In the genomic region with DNA sequence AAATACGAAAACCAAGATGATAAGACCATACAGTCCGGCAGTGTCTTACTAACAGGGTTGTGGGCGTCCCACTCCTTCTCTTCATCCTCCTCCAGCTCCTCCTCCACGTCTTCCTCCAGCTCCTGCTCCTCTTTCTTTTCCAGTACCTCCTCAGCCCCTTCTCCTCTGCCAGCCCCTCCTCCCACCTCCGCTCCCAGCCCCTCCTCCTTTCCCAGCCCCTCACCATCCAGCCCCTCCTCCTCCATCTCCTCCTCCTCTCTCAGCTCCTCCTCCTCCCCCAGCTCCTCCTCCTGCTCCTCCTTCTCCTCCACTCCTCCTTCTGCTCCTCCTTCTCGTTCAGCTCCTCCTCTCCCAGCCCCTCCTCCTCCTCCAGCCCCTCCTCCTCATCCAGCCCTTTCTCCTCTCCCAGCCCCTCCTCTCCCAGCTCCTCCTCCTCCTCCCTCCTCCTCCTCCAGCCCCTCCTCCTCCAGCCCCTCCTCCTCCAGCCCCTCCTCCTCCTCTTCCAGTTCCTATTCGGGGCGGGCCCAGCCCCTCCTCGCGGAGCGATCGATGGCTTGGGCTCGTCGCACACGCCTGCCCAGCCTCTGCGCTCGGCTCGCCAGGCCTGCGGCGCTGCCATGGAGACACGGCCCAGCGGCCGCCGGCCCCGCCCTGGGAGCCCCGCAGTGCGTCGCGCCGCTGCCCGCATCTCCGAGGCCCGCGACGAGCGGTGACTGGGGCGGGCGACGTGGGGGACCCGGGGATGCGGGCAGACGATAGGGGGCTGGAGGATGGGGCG, we compare ENCODE assay signal across 1 cellular context.
TF ChIP-seq lines count a peak whose summit lies in the region.

TSS of gene BRD3OS (plus strand) at position 654 of the 778 bp plus-strand sequence. CDS start 1,267 bp downstream, outside the sequence.

TF ChIP-seq in HepG2, 621 proteins besides CTCF, POLR2A, EP300 and RAD21 (continued from another document and continues in another):
- TF ChIP-seq, protein P1, sequence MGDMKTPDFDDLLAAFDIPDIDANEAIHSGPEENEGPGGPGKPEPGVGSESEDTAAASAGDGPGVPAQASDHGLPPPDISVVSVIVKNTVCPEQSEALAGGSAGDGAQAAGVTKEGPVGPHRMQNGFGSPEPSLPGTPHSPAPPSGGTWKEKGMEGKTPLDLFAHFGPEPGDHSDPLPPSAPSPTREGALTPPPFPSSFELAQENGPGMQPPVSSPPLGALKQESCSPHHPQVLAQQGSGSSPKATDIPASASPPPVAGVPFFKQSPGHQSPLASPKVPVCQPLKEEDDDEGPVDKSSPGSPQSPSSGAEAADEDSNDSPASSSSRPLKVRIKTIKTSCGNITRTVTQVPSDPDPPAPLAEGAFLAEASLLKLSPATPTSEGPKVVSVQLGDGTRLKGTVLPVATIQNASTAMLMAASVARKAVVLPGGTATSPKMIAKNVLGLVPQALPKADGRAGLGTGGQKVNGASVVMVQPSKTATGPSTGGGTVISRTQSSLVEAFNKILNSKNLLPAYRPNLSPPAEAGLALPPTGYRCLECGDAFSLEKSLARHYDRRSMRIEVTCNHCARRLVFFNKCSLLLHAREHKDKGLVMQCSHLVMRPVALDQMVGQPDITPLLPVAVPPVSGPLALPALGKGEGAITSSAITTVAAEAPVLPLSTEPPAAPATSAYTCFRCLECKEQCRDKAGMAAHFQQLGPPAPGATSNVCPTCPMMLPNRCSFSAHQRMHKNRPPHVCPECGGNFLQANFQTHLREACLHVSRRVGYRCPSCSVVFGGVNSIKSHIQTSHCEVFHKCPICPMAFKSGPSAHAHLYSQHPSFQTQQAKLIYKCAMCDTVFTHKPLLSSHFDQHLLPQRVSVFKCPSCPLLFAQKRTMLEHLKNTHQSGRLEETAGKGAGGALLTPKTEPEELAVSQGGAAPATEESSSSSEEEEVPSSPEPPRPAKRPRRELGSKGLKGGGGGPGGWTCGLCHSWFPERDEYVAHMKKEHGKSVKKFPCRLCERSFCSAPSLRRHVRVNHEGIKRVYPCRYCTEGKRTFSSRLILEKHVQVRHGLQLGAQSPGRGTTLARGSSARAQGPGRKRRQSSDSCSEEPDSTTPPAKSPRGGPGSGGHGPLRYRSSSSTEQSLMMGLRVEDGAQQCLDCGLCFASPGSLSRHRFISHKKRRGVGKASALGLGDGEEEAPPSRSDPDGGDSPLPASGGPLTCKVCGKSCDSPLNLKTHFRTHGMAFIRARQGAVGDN (CRISPR knock-in tag; IDR thresholded peaks at IDR 0.05), result peak; percentile 64
- no peak for TF ChIP-seq ISX (CRISPR knock-in tag; conservative IDR thresholded peaks at IDR 0.05)
- TF ChIP-seq ZNF720 (CRISPR knock-in tag; IDR thresholded peaks at IDR 0.05), result no peak
- TF ChIP-seq GTF3A (CRISPR knock-in tag; conservative IDR thresholded peaks at IDR 0.05), result 0 out of 2 replicates have a peak, but pooled peaks have one; percentile 56
- no peak for TF ChIP-seq JDP2 (CRISPR knock-in tag; IDR thresholded peaks at IDR 0.05; ENCODE audit: borderline replicate concordance)
- TF ChIP-seq ZBTB10 (CRISPR knock-in tag; IDR thresholded peaks at IDR 0.05; ENCODE audit: borderline replicate concordance), result no peak
- TF ChIP-seq, protein P2, sequence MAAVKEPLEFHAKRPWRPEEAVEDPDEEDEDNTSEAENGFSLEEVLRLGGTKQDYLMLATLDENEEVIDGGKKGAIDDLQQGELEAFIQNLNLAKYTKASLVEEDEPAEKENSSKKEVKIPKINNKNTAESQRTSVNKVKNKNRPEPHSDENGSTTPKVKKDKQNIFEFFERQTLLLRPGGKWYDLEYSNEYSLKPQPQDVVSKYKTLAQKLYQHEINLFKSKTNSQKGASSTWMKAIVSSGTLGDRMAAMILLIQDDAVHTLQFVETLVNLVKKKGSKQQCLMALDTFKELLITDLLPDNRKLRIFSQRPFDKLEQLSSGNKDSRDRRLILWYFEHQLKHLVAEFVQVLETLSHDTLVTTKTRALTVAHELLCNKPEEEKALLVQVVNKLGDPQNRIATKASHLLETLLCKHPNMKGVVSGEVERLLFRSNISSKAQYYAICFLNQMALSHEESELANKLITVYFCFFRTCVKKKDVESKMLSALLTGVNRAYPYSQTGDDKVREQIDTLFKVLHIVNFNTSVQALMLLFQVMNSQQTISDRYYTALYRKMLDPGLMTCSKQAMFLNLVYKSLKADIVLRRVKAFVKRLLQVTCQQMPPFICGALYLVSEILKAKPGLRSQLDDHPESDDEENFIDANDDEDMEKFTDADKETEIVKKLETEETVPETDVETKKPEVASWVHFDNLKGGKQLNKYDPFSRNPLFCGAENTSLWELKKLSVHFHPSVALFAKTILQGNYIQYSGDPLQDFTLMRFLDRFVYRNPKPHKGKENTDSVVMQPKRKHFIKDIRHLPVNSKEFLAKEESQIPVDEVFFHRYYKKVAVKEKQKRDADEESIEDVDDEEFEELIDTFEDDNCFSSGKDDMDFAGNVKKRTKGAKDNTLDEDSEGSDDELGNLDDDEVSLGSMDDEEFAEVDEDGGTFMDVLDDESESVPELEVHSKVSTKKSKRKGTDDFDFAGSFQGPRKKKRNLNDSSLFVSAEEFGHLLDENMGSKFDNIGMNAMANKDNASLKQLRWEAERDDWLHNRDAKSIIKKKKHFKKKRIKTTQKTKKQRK (IDR thresholded peaks at IDR 0.05; ENCODE audit: low read length), result no peak
- no peak for TF ChIP-seq FIP1L1 (IDR thresholded peaks at IDR 0.05; ENCODE audit: borderline replicate concordance, insufficient read depth, low read depth, low read length)
- peak; percentile 46; the same call in 1 of the 2 replicates for TF ChIP-seq ZBTB2 (CRISPR knock-in tag; IDR thresholded peaks at IDR 0.05; ENCODE audit: low read depth)
- TF ChIP-seq, protein P3, sequence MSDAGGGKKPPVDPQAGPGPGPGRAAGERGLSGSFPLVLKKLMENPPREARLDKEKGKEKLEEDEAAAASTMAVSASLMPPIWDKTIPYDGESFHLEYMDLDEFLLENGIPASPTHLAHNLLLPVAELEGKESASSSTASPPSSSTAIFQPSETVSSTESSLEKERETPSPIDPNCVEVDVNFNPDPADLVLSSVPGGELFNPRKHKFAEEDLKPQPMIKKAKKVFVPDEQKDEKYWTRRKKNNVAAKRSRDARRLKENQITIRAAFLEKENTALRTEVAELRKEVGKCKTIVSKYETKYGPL (CRISPR knock-in tag; IDR thresholded peaks at IDR 0.05), result no peak
- no peak for TF ChIP-seq ZNF260 (CRISPR knock-in tag; IDR thresholded peaks at IDR 0.05; ENCODE audit: borderline replicate concordance, low read depth)
- no peak for TF ChIP-seq PLRG1 (conservative IDR thresholded peaks at IDR 0.05)
- TF ChIP-seq, protein P4, sequence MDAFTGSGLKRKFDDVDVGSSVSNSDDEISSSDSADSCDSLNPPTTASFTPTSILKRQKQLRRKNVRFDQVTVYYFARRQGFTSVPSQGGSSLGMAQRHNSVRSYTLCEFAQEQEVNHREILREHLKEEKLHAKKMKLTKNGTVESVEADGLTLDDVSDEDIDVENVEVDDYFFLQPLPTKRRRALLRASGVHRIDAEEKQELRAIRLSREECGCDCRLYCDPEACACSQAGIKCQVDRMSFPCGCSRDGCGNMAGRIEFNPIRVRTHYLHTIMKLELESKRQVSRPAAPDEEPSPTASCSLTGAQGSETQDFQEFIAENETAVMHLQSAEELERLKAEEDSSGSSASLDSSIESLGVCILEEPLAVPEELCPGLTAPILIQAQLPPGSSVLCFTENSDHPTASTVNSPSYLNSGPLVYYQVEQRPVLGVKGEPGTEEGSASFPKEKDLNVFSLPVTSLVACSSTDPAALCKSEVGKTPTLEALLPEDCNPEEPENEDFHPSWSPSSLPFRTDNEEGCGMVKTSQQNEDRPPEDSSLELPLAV (CRISPR knock-in tag; conservative IDR thresholded peaks at IDR 0.05; ENCODE audit: low read depth), result no peak
- TF ChIP-seq, protein P5, sequence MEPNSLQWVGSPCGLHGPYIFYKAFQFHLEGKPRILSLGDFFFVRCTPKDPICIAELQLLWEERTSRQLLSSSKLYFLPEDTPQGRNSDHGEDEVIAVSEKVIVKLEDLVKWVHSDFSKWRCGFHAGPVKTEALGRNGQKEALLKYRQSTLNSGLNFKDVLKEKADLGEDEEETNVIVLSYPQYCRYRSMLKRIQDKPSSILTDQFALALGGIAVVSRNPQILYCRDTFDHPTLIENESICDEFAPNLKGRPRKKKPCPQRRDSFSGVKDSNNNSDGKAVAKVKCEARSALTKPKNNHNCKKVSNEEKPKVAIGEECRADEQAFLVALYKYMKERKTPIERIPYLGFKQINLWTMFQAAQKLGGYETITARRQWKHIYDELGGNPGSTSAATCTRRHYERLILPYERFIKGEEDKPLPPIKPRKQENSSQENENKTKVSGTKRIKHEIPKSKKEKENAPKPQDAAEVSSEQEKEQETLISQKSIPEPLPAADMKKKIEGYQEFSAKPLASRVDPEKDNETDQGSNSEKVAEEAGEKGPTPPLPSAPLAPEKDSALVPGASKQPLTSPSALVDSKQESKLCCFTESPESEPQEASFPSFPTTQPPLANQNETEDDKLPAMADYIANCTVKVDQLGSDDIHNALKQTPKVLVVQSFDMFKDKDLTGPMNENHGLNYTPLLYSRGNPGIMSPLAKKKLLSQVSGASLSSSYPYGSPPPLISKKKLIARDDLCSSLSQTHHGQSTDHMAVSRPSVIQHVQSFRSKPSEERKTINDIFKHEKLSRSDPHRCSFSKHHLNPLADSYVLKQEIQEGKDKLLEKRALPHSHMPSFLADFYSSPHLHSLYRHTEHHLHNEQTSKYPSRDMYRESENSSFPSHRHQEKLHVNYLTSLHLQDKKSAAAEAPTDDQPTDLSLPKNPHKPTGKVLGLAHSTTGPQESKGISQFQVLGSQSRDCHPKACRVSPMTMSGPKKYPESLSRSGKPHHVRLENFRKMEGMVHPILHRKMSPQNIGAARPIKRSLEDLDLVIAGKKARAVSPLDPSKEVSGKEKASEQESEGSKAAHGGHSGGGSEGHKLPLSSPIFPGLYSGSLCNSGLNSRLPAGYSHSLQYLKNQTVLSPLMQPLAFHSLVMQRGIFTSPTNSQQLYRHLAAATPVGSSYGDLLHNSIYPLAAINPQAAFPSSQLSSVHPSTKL (CRISPR knock-in tag; IDR thresholded peaks at IDR 0.05), result no peak; the same call in 1 of the 2 replicates
- TF ChIP-seq, protein P6, sequence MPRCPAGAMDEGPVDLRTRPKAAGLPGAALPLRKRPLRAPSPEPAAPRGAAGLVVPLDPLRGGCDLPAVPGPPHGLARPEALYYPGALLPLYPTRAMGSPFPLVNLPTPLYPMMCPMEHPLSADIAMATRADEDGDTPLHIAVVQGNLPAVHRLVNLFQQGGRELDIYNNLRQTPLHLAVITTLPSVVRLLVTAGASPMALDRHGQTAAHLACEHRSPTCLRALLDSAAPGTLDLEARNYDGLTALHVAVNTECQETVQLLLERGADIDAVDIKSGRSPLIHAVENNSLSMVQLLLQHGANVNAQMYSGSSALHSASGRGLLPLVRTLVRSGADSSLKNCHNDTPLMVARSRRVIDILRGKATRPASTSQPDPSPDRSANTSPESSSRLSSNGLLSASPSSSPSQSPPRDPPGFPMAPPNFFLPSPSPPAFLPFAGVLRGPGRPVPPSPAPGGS (CRISPR knock-in tag; IDR thresholded peaks at IDR 0.05), result no peak; the same call in 1 of the 2 replicates
- TF ChIP-seq, protein P7, sequence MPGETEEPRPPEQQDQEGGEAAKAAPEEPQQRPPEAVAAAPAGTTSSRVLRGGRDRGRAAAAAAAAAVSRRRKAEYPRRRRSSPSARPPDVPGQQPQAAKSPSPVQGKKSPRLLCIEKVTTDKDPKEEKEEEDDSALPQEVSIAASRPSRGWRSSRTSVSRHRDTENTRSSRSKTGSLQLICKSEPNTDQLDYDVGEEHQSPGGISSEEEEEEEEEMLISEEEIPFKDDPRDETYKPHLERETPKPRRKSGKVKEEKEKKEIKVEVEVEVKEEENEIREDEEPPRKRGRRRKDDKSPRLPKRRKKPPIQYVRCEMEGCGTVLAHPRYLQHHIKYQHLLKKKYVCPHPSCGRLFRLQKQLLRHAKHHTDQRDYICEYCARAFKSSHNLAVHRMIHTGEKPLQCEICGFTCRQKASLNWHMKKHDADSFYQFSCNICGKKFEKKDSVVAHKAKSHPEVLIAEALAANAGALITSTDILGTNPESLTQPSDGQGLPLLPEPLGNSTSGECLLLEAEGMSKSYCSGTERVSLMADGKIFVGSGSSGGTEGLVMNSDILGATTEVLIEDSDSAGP (CRISPR knock-in tag; IDR thresholded peaks at IDR 0.05; ENCODE audit: borderline replicate concordance), result peak; percentile 23; the same call in 1 of the 2 replicates
- no peak for TF ChIP-seq HHEX (CRISPR knock-in tag; IDR thresholded peaks at IDR 0.05)
- TF ChIP-seq ZNF800 (CRISPR knock-in tag; IDR thresholded peaks at IDR 0.05), result no peak
